In the genomic region with DNA sequence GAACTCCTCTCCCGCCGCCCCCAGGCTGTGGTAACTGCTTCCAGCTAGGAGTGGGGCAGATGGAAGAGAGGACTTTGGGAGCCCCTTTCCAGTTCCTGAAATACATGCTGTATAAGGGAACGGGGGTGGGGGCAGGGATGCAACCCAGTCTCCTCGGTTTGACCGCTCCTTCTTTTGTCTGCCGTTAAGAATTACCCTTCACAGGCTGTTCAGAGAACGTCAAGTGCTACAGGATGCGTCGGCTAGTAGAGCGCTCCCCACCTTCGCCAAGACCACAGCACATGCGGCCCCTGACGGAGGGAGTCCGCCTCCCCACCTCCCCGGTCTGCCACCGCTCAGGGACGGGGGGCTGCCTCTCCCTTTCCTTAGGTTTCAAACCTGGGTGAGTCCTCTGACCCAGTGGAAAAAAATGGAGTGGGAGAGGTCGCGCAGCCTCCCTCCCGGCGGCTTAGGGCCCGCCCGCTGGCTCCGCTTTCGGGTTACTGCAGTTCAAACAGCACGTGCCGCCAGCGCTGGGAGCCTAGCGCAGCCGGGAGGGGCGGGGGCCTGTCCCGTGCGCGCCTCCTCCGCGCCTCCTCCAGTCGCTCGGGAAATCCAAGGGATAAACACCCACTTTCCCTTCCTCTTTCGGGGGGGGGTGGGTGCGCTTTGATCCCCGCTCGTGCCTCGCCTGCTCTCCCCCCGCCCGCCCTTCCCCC, we compare ENCODE assay signal across 8 cellular contexts. TPM values are rescaled to one million over a fixed set of nuclear protein-coding genes. Genes with fewer than 3 reads are reported as not detected.
DNase-seq lines count a peak whose midpoint lies in the region; ATAC-seq and TF ChIP-seq lines count a peak whose summit lies in the region.

No MANE protein-coding gene starts in this region.

- no peaks in the 10 kb centered on the region for H3K9me3 ChIP-seq in heart left ventricle
- no peaks in the 10 kb centered on the region for H3K9me3 ChIP-seq in parathyroid adenoma (ENCODE audit: control insufficient read depth, low read length)

- peak overlapping the region; percentile 22 for H2AFZ ChIP-seq in parathyroid adenoma

- TF ChIP-seq POLR2A in heart left ventricle (IDR thresholded peaks at IDR 0.05): no peak

- peak overlapping the region in 1 of 2 donors; percentile 82 for H3K4me3 Mint-ChIP-seq in CD14-positive monocyte

- H3K27ac ChIP-seq in heart left ventricle (peak overlapping the region in 7 of 12 donors; percentile 9 to 48 (median 17)), parathyroid adenoma (no peak overlapping the region)

- peaks cover 2 to 25% (median 15%) of the 10 kb centered on the region in 7 donors for H3K9me3 Mint-ChIP-seq in CD14-positive monocyte

- ATAC-seq in heart left ventricle: peak; percentile 52 to 73 (median 69)
- ATAC-seq in GM18520 (IDR thresholded peaks at IDR 0.05; ENCODE audit: unreplicated experiment): no peak
- no peak for ATAC-seq in HG03196 (IDR thresholded peaks at IDR 0.05; ENCODE audit: unreplicated experiment)

- H3K4me1 ChIP-seq in heart left ventricle (peaks cover 14 to 71% (median 60%) of the 10 kb centered on the region in 12 donors), parathyroid adenoma (peaks cover 3% of the 10 kb centered on the region)

- H3K27ac Mint-ChIP-seq in CD14-positive monocyte: no peak overlapping the region

- H3K4me2 ChIP-seq in parathyroid adenoma (ENCODE audit: low read length): peak overlapping the region; percentile 74

- H3K36me3 ChIP-seq in heart left ventricle (no peaks in the 10 kb centered on the region), parathyroid adenoma (ENCODE audit: control insufficient read depth, insufficient read depth, low read length) (no peaks in the 10 kb centered on the region)

- DNase-seq in CD14-positive monocyte (ENCODE audit: low spot score) (peak; percentile 25), SW480 (ENCODE audit: low spot score) (peak; percentile 45), heart left ventricle (peak; percentile 76 to 88 (median 79)), DMS 273 treated with DMSO at 0.1 percent for 48 hours (lab: John Stamatoyannopoulos, UW) (no peak), activated gamma-delta T cell treated with Interleukin-2 at 50 U/mL for 16 hours (no peak)

- peaks cover 19% of the 10 kb centered on the region for H3K4me1 Mint-ChIP-seq in CD14-positive monocyte

- intact Hi-C loops in CD14-positive monocyte (cut with micrococcal nuclease): no loop called here
- intact Hi-C loops in heart left ventricle (cut with DNase I): loop anchor here in 3 of 10 donors (2.0 to 10.0 kb wide), 4 partner anchors 528 to 602 kb away; no protein-coding TSS in a partner anchor

- TF ChIP-seq CTCF in CD14-positive monocyte (IDR thresholded peaks at IDR 0.05): no peak
- peak in 1 of 12 donors; percentile 9 for TF ChIP-seq CTCF in heart left ventricle (IDR thresholded peaks at IDR 0.05)
- TF ChIP-seq CTCF in parathyroid adenoma (IDR thresholded peaks at IDR 0.05): no peak

- peaks cover 0 to 6% of the 10 kb centered on the region in 2 donors for H3K36me3 Mint-ChIP-seq in CD14-positive monocyte

- peaks cover 11 to 58% (median 30%) of the 10 kb centered on the region in 9 donors for H3K27me3 ChIP-seq in heart left ventricle
- peaks cover 11% of the 10 kb centered on the region for H3K27me3 ChIP-seq in parathyroid adenoma (ENCODE audit: control insufficient read depth, insufficient read depth, low read length)

- no peak overlapping the region for H3K9ac ChIP-seq in parathyroid adenoma

- no peaks in the 10 kb centered on the region for H3K79me2 ChIP-seq in parathyroid adenoma

- H3K27me3 Mint-ChIP-seq in CD14-positive monocyte (ENCODE audit: low read depth in 3 of 3): peaks cover 59 to 69% (median 61%) of the 10 kb centered on the region in 3 donors

- H3K4me3 ChIP-seq in heart left ventricle (peak overlapping the region in 11 of 12 donors; percentile 1 to 63 (median 37)), parathyroid adenoma (ENCODE audit: low read depth, low read length) (peak overlapping the region; percentile 50)

- 10 to 15% (median 12%) methylated on average over 38 to 45 of the region's 45 CpGs for WGBS in heart left ventricle, 4 donors

RNA-seq across cellular contexts. Expression of a gene that starts 4.8 kb away (rescaled TPM):
- polyA plus RNA-seq in CD14-positive monocyte: not detected
- 1 to 10 TPM; 1.1 to 5.9 (median 2.1) TPM for total RNA-seq in heart left ventricle
- polyA plus RNA-seq in heart left ventricle: 1 to 10 TPM in 1 of 2 donors, under 1 TPM in 1; 0.76 to 4.2 TPM

Comparison
In these comparisons a context has a peak if more than half of its experiments do, and no peak if none do; other contexts are left out.
1. DNase-seq: peak in CD14-positive monocyte (single experiment), SW480 (single experiment) and heart left ventricle (5 of 5); none in DMS 273 treated with DMSO at 0.1 percent for 48 hours (single experiment) and activated gamma-delta T cell treated with Interleukin-2 at 50 U/mL for 16 hours (single experiment).
2. ATAC-seq: peak in heart left ventricle (4 of 4); none in GM18520 (single experiment) and HG03196 (single experiment).